In the genomic region with DNA sequence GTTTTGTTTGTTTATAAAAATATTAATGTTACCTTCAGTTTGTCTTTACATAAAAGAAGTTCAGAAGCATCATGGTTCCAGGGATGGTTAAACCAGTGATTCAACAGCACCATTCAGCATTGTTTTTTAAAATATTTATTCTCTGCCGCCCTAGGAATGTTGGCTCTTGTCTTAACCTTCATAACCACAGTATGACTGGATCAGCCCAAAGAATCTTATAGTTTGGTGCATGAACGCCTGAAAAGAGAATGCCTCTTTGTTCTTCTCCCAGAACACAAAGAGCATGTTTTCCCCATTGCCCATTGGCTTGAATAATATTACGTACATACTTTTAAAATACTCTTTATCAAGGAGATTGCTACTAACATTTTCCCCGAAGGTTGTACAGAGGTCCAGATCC, we compare ENCODE assay signal across 16 cellular contexts.
A peak's percentile ranks its signal among the peaks of the same experiment; 100 is the strongest.
DNase-seq lines count a peak whose midpoint lies in the region; ATAC-seq and TF ChIP-seq lines count a peak whose summit lies in the region.
"Had no signal": no experiment of that assay in that cellular context is flagged by ENCODE, and none has a peak within 500 bp of the region (broad histone marks: within the 10 kb centered on the region; RNA-seq: fewer than 3 reads in every experiment).

No MANE protein-coding gene starts in this region.

- DNase-seq in DND-41 (no peak), fibroblast of pulmonary artery (ENCODE audit: low read depth) (peak; percentile 2), pons (ENCODE audit: low spot score) (peak; percentile 28), LoVo (ENCODE audit: low spot score) (no peak), caudate nucleus (lab: John Stamatoyannopoulos, UW) (no peak), NCI-H187 treated with DMSO at 0.1 percent for 48 hours (lab: John Stamatoyannopoulos, UW) (no peak), MG63 (no peak)
- DNase-seq: C1 segment of cervical spinal cord, DMS153, H7, NCI-H187, NCI-H446 treated with DMSO at 0.1 percent for 48 hours had no signal

- H3K4me3 ChIP-seq in DND-41 (ENCODE audit: low read depth in 1 of 2, low read length in 2 of 2): no peak overlapping the region
- no peak overlapping the region for H3K4me3 ChIP-seq in fibroblast of pulmonary artery (replicated peaks; ENCODE audit: low read depth, low read length)
- H3K4me3 ChIP-seq in MG63: no peak overlapping the region
- H3K4me3 ChIP-seq: A549, SJSA1 had no signal

- no peak overlapping the region for H3K4me2 ChIP-seq in DND-41 (ENCODE audit: insufficient read depth, low read length)
- H3K4me2 ChIP-seq: A549 had no signal

- H3K79me2 ChIP-seq in DND-41 (ENCODE audit: insufficient read depth, low read length): no peaks in the 10 kb centered on the region

- no peak for TF ChIP-seq CTCF in DND-41 (IDR thresholded peaks at IDR 0.05; ENCODE audit: borderline replicate concordance, extremely low read depth, low read length, poor library complexity, severe bottlenecking)
- TF ChIP-seq CTCF in VCaP (conservative IDR thresholded peaks at IDR 0.05): no peak
- no peak for TF ChIP-seq CTCF in fibroblast of pulmonary artery (IDR thresholded peaks at IDR 0.05; ENCODE audit: low read length, missing control alignments)

- H4K20me1 ChIP-seq in DND-41 (ENCODE audit: insufficient read depth, low read length): no peaks in the 10 kb centered on the region

- no peaks in the 10 kb centered on the region for H3K27me3 ChIP-seq in DND-41 (ENCODE audit: insufficient read depth, low read length, poor library complexity)
- no peaks in the 10 kb centered on the region for H3K27me3 ChIP-seq in MG63

- H3K9me3 ChIP-seq in DND-41 (ENCODE audit: insufficient read depth, low read length, severe bottlenecking) (peaks cover 2% of the 10 kb centered on the region), MG63 (no peaks in the 10 kb centered on the region)
- H3K9me3 ChIP-seq: A549, SJSA1 had no signal

- no peak overlapping the region for H3K9ac ChIP-seq in DND-41 (ENCODE audit: low read depth, low read length)

- ATAC-seq in DND-41 (ENCODE audit: insufficient read depth, low read depth): no peak

- H3K36me3 ChIP-seq in DND-41 (ENCODE audit: insufficient read depth, low read length): no peaks in the 10 kb centered on the region
- H3K36me3 ChIP-seq in MG63: no peaks in the 10 kb centered on the region
- H3K36me3 ChIP-seq: SJSA1 had no signal

- H2AFZ ChIP-seq in DND-41 (ENCODE audit: low read depth, low read length): peak overlapping the region; percentile 13; the same call in 1 of the 2 replicates

- H3K4me1 ChIP-seq in DND-41 (ENCODE audit: insufficient read depth, low read length): 0 out of 2 replicates have a peak, but pooled peaks cover 4% of the 10 kb centered on the region
- H3K4me1 ChIP-seq: A549, SJSA1 had no signal

- no peak overlapping the region for H3K27ac ChIP-seq in DND-41 (ENCODE audit: low read length)
- H3K27ac ChIP-seq in VCaP: peak overlapping the region; percentile 74
- H3K27ac ChIP-seq in caudate nucleus (ENCODE audit: low read depth, low read length): no peak overlapping the region
- H3K27ac ChIP-seq: A549, RWPE1, SJSA1 had no signal

Comparison
In these comparisons a context has a peak if more than half of its experiments do, and no peak if none do; other contexts are left out.
1. DNase-seq: peak in fibroblast of pulmonary artery (single experiment) and pons (single experiment); none in DND-41 (single experiment), LoVo (single experiment), caudate nucleus (0 of 61), NCI-H187 treated with DMSO at 0.1 percent for 48 hours (single experiment) and MG63 (single experiment).